Comparison of ENCODE assay signal across 1 cellular context in genomic region chr2:22901471-22901870, GRCh38.
TF ChIP-seq lines count a peak whose summit lies in the region.

No MANE protein-coding gene starts in this region.

TF ChIP-seq in neural cell, 6 proteins besides CTCF, POLR2A, EP300 and RAD21 (continued from another document):
- TF ChIP-seq REST (IDR thresholded peaks at IDR 0.05; ENCODE audit: borderline replicate concordance) (no peak), EZH2 (IDR thresholded peaks at IDR 0.05; ENCODE audit: borderline replicate concordance, insufficient read depth, low read length, poor library complexity, severe bottlenecking) (no peak), POLR2AphosphoS5 (IDR thresholded peaks at IDR 0.05) (no peak)
